8 cellular contexts compared by ENCODE assay signal in the genomic region with DNA sequence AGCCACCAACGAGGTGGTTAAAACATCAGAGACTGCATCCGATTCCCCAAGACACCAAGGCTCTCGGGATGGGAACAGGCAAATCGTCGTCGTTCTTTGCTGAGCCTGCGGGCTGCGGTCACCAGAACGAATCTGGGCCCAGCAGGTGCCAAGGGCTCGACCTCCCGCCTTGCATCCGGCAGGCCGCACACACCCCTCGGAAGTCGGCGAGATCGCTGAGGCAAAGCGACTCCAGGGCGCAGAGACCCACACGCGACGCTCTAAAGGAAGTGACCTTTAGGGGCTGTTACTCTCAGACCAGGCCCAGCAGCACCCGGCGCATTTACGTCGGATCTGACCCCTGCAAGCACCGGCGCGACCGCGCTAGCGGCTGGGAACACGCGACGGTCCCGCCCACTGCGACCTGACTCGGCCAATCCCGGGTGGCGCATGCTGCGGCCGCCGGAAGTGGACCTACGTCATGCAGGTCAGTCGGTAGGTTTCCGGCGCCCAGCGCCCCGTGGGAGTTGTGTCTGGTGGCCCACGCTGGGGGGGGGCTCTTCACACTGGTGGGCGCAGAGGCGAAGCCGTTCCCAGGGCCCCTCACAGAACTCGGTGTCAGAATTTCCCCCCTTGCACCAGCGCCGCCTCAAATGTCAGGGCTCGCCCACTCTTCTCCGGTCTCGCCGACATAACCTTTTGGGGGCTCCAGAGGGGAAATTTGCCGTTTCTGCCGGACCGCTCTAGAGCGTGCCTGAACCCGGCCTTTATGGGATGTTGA. TPM values are rescaled to one million over a fixed set of nuclear protein-coding genes. Genes with fewer than 3 reads are reported as not detected.
A peak's percentile ranks its signal among the peaks of the same experiment; 100 is the strongest.
DNase-seq lines count a peak whose midpoint lies in the region; ATAC-seq, FAIRE-seq and TF ChIP-seq lines count a peak whose summit lies in the region.

No MANE protein-coding gene starts in this region.

- H3K27me3 Mint-ChIP-seq in WTC11 (ENCODE audit: low read depth) (peaks cover 19% of the 10 kb centered on the region), chondrocyte (ENCODE audit: low read depth) (no peaks in the 10 kb centered on the region)

- dilution Hi-C loops in keratinocyte (cut with MboI; ENCODE audit: extremely low pct_ligation_motif_present, low sequenced_read_pairs), result no loop called here

- FAIRE-seq in keratinocyte (lab: Jason Lieb, UNC), result peak; percentile 82

- no peaks in the 10 kb centered on the region for H3K9me1 ChIP-seq in keratinocyte (ENCODE audit: control insufficient read depth, extremely low read depth, insufficient read depth, low read length)

- peaks cover 10% of the 10 kb centered on the region for H3K4me1 ChIP-seq in keratinocyte (ENCODE audit: control insufficient read depth, extremely low read depth, insufficient read depth, low read length)

- H2AFZ ChIP-seq in keratinocyte (ENCODE audit: control insufficient read depth, low read length), result peak overlapping the region; percentile 97

- CTCF ChIA-PET in WTC11 (lab: Charles Lee), result no interaction called here

- no peaks in the 10 kb centered on the region for H3K36me3 ChIP-seq in keratinocyte (ENCODE audit: control insufficient read depth in 2 of 2, extremely low read depth in 1 of 2, insufficient read depth in 2 of 2, low read length in 2 of 2)

- peak overlapping the region; percentile 41 for H3K27ac ChIP-seq in keratinocyte (ENCODE audit: control insufficient read depth, insufficient read depth, low read length)

- peak; percentile 94 for ATAC-seq in GM18505 (IDR thresholded peaks at IDR 0.05; ENCODE audit: unreplicated experiment)
- peak; percentile 90 for ATAC-seq in HG02938 (IDR thresholded peaks at IDR 0.05; ENCODE audit: unreplicated experiment)
- peak; percentile 46 for ATAC-seq in WTC11

- TF ChIP-seq POLR2A in GM18505 (IDR thresholded peaks at IDR 0.05; ENCODE audit: borderline replicate concordance, extremely low read depth, insufficient read depth, insufficient read length), result peak; percentile 85

- no peaks in the 10 kb centered on the region for H3K9me3 ChIP-seq in keratinocyte (ENCODE audit: control insufficient read depth, low read depth, low read length)

- H3K4me3 Mint-ChIP-seq in WTC11 (peak overlapping the region; percentile 57), chondrocyte (ENCODE audit: unreplicated experiment) (no peak overlapping the region)

- peak; percentile 23 for DNase-seq in NCI-H2107 (lab: John Stamatoyannopoulos, UW)
- DNase-seq in WTC11 (ENCODE audit: low spot score), result peak; percentile 69
- peak; percentile 82 to 93 for DNase-seq in cardiac fibroblast (ENCODE audit: low read depth in 2 of 2)
- DNase-seq in keratinocyte (ENCODE audit: low read depth, low spot score), result no peak
- DNase-seq in stimulated activated CD4-positive, alpha-beta T cell treated with anti-CD3 and anti-CD28 coated beads, Interleukin-1b, Interleukin-23, amount 100 ng/mL, for 48 hours, result peak; percentile 85
- DNase-seq in chondrocyte (ENCODE audit: low spot score), result no peak

- POLR2A ChIA-PET in WTC11 (lab: Charles Lee), result no interaction called here

- H3K79me2 ChIP-seq in keratinocyte (ENCODE audit: control insufficient read depth, insufficient read depth, low read length), result no peaks in the 10 kb centered on the region

- H4K20me1 ChIP-seq in keratinocyte (ENCODE audit: control insufficient read depth, extremely low read depth, insufficient read depth, low read length), result no peaks in the 10 kb centered on the region

- peak overlapping the region; percentile 68 for H3K9ac ChIP-seq in keratinocyte (ENCODE audit: control insufficient read depth, extremely low read depth, insufficient read depth, low read length)

- H3K9me3 Mint-ChIP-seq in WTC11, result peaks cover 13% of the 10 kb centered on the region
- H3K9me3 Mint-ChIP-seq in chondrocyte (ENCODE audit: low read depth), result no peaks in the 10 kb centered on the region

- H3K27me3 ChIP-seq in keratinocyte (ENCODE audit: control insufficient read depth, extremely low read depth, insufficient read depth, low read length), result no peaks in the 10 kb centered on the region

- H3K4me3 ChIP-seq in cardiac fibroblast (replicated peaks in 1 of 2; ENCODE audit: low read depth in 2 of 2, low read length in 2 of 2) (peak overlapping the region; percentile 58 to 59), keratinocyte (ENCODE audit: control insufficient read depth in 2 of 3, extremely low read depth in 1 of 3, insufficient read depth in 2 of 3, low read depth in 1 of 3, low read length in 3 of 3) (peak overlapping the region; percentile 48 to 70 (median 66))

- H3K36me3 Mint-ChIP-seq in WTC11, result peaks cover 10% of the 10 kb centered on the region
- no peaks in the 10 kb centered on the region for H3K36me3 Mint-ChIP-seq in chondrocyte (ENCODE audit: low read depth)

- H3K4me1 Mint-ChIP-seq in WTC11, result no peaks in the 10 kb centered on the region; the same call in 1 of the 2 replicates
- H3K4me1 Mint-ChIP-seq in chondrocyte (ENCODE audit: low read depth), result peaks cover 2% of the 10 kb centered on the region

- H3K4me2 ChIP-seq in keratinocyte (ENCODE audit: control insufficient read depth, extremely low read depth, insufficient read depth, low read depth, low read length), result peak overlapping the region; percentile 96

- TF ChIP-seq CTCF in WTC11 (IDR thresholded peaks at IDR 0.05) (no peak), cardiac fibroblast (IDR thresholded peaks at IDR 0.05; ENCODE audit: low read depth, low read length) (no peak), keratinocyte (optimal IDR thresholded peaks at IDR 0.05 in 1 of 3, IDR thresholded peaks at IDR 0.05 in 1 of 3, conservative IDR thresholded peaks at IDR 0.05 in 1 of 3; ENCODE audit: extremely low read depth in 1 of 3, insufficient read depth in 2 of 3, low read length in 3 of 3) (no peak), chondrocyte (IDR thresholded peaks at IDR 0.05) (no peak)

- H3K27ac Mint-ChIP-seq in WTC11 (no peak overlapping the region), chondrocyte (ENCODE audit: unreplicated experiment) (no peak overlapping the region)

TF ChIP-seq in WTC11, 78 proteins besides CTCF, POLR2A, EP300 and RAD21 (continues in another document):
- TF ChIP-seq SMAD3 (CRISPR knock-in tag; IDR thresholded peaks at IDR 0.05; ENCODE audit: borderline replicate concordance), result no peak
- no peak for TF ChIP-seq ZNF138 (CRISPR knock-in tag; conservative IDR thresholded peaks at IDR 0.05)
- TF ChIP-seq, protein P1, sequence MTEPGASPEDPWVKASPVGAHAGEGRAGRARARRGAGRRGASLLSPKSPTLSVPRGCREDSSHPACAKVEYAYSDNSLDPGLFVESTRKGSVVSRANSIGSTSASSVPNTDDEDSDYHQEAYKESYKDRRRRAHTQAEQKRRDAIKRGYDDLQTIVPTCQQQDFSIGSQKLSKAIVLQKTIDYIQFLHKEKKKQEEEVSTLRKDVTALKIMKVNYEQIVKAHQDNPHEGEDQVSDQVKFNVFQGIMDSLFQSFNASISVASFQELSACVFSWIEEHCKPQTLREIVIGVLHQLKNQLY (CRISPR knock-in tag; IDR thresholded peaks at IDR 0.05), result no peak
- TF ChIP-seq, protein P2, sequence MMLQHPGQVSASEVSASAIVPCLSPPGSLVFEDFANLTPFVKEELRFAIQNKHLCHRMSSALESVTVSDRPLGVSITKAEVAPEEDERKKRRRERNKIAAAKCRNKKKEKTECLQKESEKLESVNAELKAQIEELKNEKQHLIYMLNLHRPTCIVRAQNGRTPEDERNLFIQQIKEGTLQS (CRISPR knock-in tag; conservative IDR thresholded peaks at IDR 0.05), result no peak
- TF ChIP-seq, protein P3, sequence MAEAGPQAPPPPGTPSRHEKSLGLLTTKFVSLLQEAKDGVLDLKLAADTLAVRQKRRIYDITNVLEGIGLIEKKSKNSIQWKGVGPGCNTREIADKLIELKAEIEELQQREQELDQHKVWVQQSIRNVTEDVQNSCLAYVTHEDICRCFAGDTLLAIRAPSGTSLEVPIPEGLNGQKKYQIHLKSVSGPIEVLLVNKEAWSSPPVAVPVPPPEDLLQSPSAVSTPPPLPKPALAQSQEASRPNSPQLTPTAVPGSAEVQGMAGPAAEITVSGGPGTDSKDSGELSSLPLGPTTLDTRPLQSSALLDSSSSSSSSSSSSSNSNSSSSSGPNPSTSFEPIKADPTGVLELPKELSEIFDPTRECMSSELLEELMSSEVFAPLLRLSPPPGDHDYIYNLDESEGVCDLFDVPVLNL (CRISPR knock-in tag; IDR thresholded peaks at IDR 0.05; ENCODE audit: borderline replicate concordance, low read depth), result no peak
- TF ChIP-seq ATF1 (CRISPR knock-in tag; IDR thresholded peaks at IDR 0.05), result no peak
- no peak for TF ChIP-seq RELA (CRISPR knock-in tag; IDR thresholded peaks at IDR 0.05; ENCODE audit: borderline replicate concordance)
- TF ChIP-seq GTF2I (CRISPR knock-in tag; conservative IDR thresholded peaks at IDR 0.05), result no peak
- TF ChIP-seq ZNF232 (CRISPR knock-in tag; IDR thresholded peaks at IDR 0.05), result no peak

RNA-seq across cellular contexts. Expression of a gene that starts 7.5 kb away (rescaled TPM):
- total RNA-seq in WTC11 (2021), result 337 to 343 TPM (median 340 TPM) in 3 replicates
- polyA plus RNA-seq in keratinocyte, result 296 to 502 TPM (median 471 TPM) in 3 replicates
- polyA plus RNA-seq in keratinocyte (2011; ENCODE audit: low read depth), result 326 TPM
- polyA plus RNA-seq in keratinocyte (2011; cell fraction: cytosol; rRNA removed), result 458 and 494 TPM in 2 replicates
- 167 and 228 TPM in 2 replicates for polyA plus RNA-seq in keratinocyte (2011; cell fraction: nucleus; rRNA removed)
- polyA plus RNA-seq in keratinocyte (2012; ENCODE audit: low replicate concordance), result 240 and 445 TPM in 2 replicates
- polyA minus RNA-seq in keratinocyte, result 29.1 to 162 TPM (median 72.1 TPM) in 3 replicates
- polyA minus RNA-seq in keratinocyte (2011; cell fraction: cytosol; rRNA and poly(A)+ RNA removed), result 87.5 TPM
- polyA minus RNA-seq in keratinocyte (2011; cell fraction: nucleus; rRNA and poly(A)+ RNA removed), result 30.6 and 47.7 TPM in 2 replicates
- 250 to 288 TPM (median 254 TPM) in 3 replicates for total RNA-seq in chondrocyte

RNA-seq across cellular contexts. Expression of a gene that starts 13.4 kb away (rescaled TPM):
- total RNA-seq in WTC11 (2021) (0.11 to 0.14 TPM in 2 of 3 replicates, not detected in the other), chondrocyte (0.07 TPM in 1 of 3 replicates, not detected in the others)
- 0.03 to 0.06 TPM in 2 of 3 replicates, not detected in the other for polyA plus RNA-seq in keratinocyte
- not detected for polyA plus RNA-seq in keratinocyte (2011; ENCODE audit: low read depth)
- polyA plus RNA-seq in keratinocyte (2011; cell fraction: cytosol; rRNA removed), result not detected in 2 replicates
- polyA plus RNA-seq in keratinocyte (2011; cell fraction: nucleus; rRNA removed), result not detected in 2 replicates
- not detected in 2 replicates for polyA plus RNA-seq in keratinocyte (2012; ENCODE audit: low replicate concordance)
- 0.10 TPM in 1 of 3 replicates, not detected in the others for polyA minus RNA-seq in keratinocyte
- polyA minus RNA-seq in keratinocyte (2011; cell fraction: cytosol; rRNA and poly(A)+ RNA removed), result not detected
- 0.11 TPM in 1 of 2 replicates, not detected in the other for polyA minus RNA-seq in keratinocyte (2011; cell fraction: nucleus; rRNA and poly(A)+ RNA removed)

Comparison
In these comparisons a context has a peak if more than half of its experiments do, and no peak if none do; other contexts are left out.
1. DNase-seq: peak in NCI-H2107 (single experiment), WTC11 (single experiment), cardiac fibroblast (2 of 2) and stimulated activated CD4-positive, alpha-beta T cell treated with anti-CD3 and anti-CD28 coated beads, Interleukin-1b, Interleukin-23, amount 100 ng/mL, for 48 hours (single experiment); none in keratinocyte (single experiment) and chondrocyte (single experiment).
2. Peak in every context shown above with its lines, with median percentiles within 50 percentile points of each other: ATAC-seq.